In genomic region chr9:74952281-74953151, GRCh38 we compare ENCODE assay signal across 1 cellular context.
A peak's percentile ranks its signal among the peaks of the same experiment; 100 is the strongest.
TF ChIP-seq lines count a peak whose summit lies in the region.

C9orf40 (minus strand) TSS chr9:74952912; CDS start chr9:74952611, 301 bp downstream.

TF ChIP-seq in K562, 482 proteins besides CTCF, POLR2A, EP300 and RAD21 (continued from another document and continues in another):
- peak; percentile 97 for TF ChIP-seq MGA (IDR thresholded peaks at IDR 0.05)
- peak; percentile 94 for TF ChIP-seq U2AF1 (optimal IDR thresholded peaks at IDR 0.05; ENCODE audit: low read depth, low read length)
- peak; percentile 76 for TF ChIP-seq GTF3C2 (IDR thresholded peaks at IDR 0.05; ENCODE audit: borderline replicate concordance, extremely low read depth, insufficient read length)
- TF ChIP-seq MCM2 (IDR thresholded peaks at IDR 0.05; ENCODE audit: low read depth): no peak
- no peak for TF ChIP-seq ZNF41 (CRISPR knock-in tag; conservative IDR thresholded peaks at IDR 0.05)
- no peak for TF ChIP-seq ZNF311 (CRISPR knock-in tag; IDR thresholded peaks at IDR 0.05)
- peak; percentile 45; the same call in 1 of the 2 replicates for TF ChIP-seq BRD4 (IDR thresholded peaks at IDR 0.05)
- TF ChIP-seq ESRRA (IDR thresholded peaks at IDR 0.05; ENCODE audit: borderline replicate concordance, low read depth): 0 out of 2 replicates have a peak, but pooled peaks have one; percentile 7
- TF ChIP-seq SRF (CRISPR knock-in tag; IDR thresholded peaks at IDR 0.05): peak in 1 of 2 experiments; percentile 47; a peak in 1 of 4 replicates
- no peak for TF ChIP-seq ZNF707 (CRISPR knock-in tag; conservative IDR thresholded peaks at IDR 0.05)
- TF ChIP-seq MYNN (IDR thresholded peaks at IDR 0.05): no peak
- TF ChIP-seq MYNN (CRISPR knock-in tag; IDR thresholded peaks at IDR 0.05): no peak
- no peak for TF ChIP-seq REST (CRISPR knock-in tag; IDR thresholded peaks at IDR 0.05; ENCODE audit: low read depth)
- TF ChIP-seq RHOXF2B (CRISPR knock-in tag; conservative IDR thresholded peaks at IDR 0.05): no peak
- no peak for TF ChIP-seq ZNF384 (IDR thresholded peaks at IDR 0.05; ENCODE audit: low read depth, low read length)
- TF ChIP-seq ARID4B (CRISPR knock-in tag; IDR thresholded peaks at IDR 0.05): peak; percentile 69
- TF ChIP-seq ZNF124 (CRISPR knock-in tag; IDR thresholded peaks at IDR 0.05): no peak
- no peak for TF ChIP-seq FOXM1 (IDR thresholded peaks at IDR 0.05; ENCODE audit: low read depth)
- TF ChIP-seq FOXM1 (CRISPR knock-in tag; IDR thresholded peaks at IDR 0.05; ENCODE audit: low read depth): peak; percentile 62; the same call in 1 of the 2 replicates
- no peak for TF ChIP-seq ETV6 (IDR thresholded peaks at IDR 0.05; ENCODE audit: borderline replicate concordance in 1 of 2, low read depth in 2 of 2, low read length in 1 of 2)
- TF ChIP-seq ETV6 (CRISPR knock-in tag; IDR thresholded peaks at IDR 0.05; ENCODE audit: borderline replicate concordance): no peak
- TF ChIP-seq GABPB2 (CRISPR knock-in tag; conservative IDR thresholded peaks at IDR 0.05): no peak
- no peak for TF ChIP-seq HES1 (IDR thresholded peaks at IDR 0.05; ENCODE audit: low read depth)
- peak in 1 of 3 experiments; percentile 57 for TF ChIP-seq YY1 (IDR thresholded peaks at IDR 0.05; ENCODE audit: borderline replicate concordance in 1 of 3, control insufficient read depth in 1 of 3, extremely low read depth in 1 of 3, insufficient read depth in 3 of 3, insufficient read length in 1 of 3, insufficient replicate concordance in 2 of 3, low read depth in 1 of 3, low read length in 2 of 3)
- no peak for TF ChIP-seq SAFB (IDR thresholded peaks at IDR 0.05; ENCODE audit: borderline replicate concordance, low read depth, low read length)
- no peak for TF ChIP-seq SRSF9 (IDR thresholded peaks at IDR 0.05; ENCODE audit: borderline replicate concordance, low read depth, low read length)
- no peak for TF ChIP-seq PHF21A (IDR thresholded peaks at IDR 0.05; ENCODE audit: borderline replicate concordance, low read depth)
- peak; percentile 60; the same call in 1 of the 2 replicates for TF ChIP-seq NFRKB (IDR thresholded peaks at IDR 0.05; ENCODE audit: low read depth)
- no peak for TF ChIP-seq FOXA1 (IDR thresholded peaks at IDR 0.05; ENCODE audit: borderline replicate concordance)
- no peak for TF ChIP-seq UBTF (IDR thresholded peaks at IDR 0.05; ENCODE audit: borderline replicate concordance in 1 of 2, low read depth in 2 of 2, low read length in 2 of 2)
